Comparison of ENCODE assay signal across 8 cellular contexts in the genomic region with DNA sequence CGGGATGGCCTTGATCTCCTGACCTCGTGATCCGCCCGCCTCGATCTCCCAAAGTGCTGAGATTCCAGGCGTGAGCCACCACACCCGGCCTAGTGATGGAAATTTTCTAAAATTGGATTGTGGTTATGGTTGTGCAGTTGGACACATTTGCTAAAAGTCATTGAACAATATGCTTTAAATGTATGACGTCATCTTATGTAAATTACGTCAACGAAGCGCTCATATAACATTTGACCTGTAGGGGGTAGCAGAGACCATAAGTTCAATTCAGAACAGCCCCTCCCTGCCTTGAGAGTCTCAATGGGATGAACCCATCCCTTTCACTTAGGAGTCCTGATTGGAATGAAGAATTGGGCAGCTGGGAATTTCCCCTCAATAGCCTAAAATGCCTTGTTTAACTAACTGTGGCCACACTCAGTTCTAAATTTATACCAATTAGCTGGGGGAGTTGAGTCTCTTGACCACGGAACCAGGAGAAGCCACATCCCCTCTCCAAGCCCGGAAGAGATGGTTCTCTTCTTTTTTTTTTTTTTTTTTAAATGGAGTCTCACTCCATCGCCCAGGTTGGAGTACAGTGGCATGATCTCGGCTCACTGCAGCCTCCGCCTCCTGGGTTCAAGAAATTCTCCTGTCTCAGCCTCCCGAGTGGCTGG.
DNase-seq lines count a peak whose midpoint lies in the region; ATAC-seq and TF ChIP-seq lines count a peak whose summit lies in the region.

No MANE protein-coding gene starts in this region.

- in situ Hi-C loops in T47D (cut with HindIII; ENCODE audit: low pct_unique_long_range_greater_than_20kb, low sequenced_read_pairs) = no loop called here

- ATAC-seq in SK-N-SH treated with all-trans-retinoic acid at 6 μM for 48 hours (peak; percentile 88), GM21825 (IDR thresholded peaks at IDR 0.05; ENCODE audit: unreplicated experiment) (no peak)

- DNase-seq in activated gamma-delta T cell treated with Interleukin-2 at 50 U/mL for 16 hours (peak; percentile 50), activated gamma-delta T cell (lab: John Stamatoyannopoulos, UW) (no peak), NCI-H1417 (lab: John Stamatoyannopoulos, UW) (peak; percentile 72 to 94 (median 92)), T47D (ENCODE audit: low read depth in 1 of 2, low spot score in 1 of 2) (peak; percentile 46 to 89), iPS-NIHi7 (ENCODE audit: extremely low spot score) (peak; percentile 76)
- peak; percentile 46 for DNase-seq in stimulated activated CD4-positive, alpha-beta T cell treated with anti-CD3 and anti-CD28 coated beads, Interleukin-15, amount 100 ng/mL, for 24 hours

TF ChIP-seq in SK-N-SH treated with all-trans-retinoic acid at 6 μM for 48 hours, 23 proteins besides CTCF, POLR2A, EP300 and RAD21:
- TF ChIP-seq ZNF8 (CRISPR knock-in tag; IDR thresholded peaks at IDR 0.05) = peak; percentile 28; the same call in 1 of the 2 replicates
- peak; percentile 89 for TF ChIP-seq ZFP3 (CRISPR knock-in tag; IDR thresholded peaks at IDR 0.05)
- no peak for TF ChIP-seq ZC3H10 (CRISPR knock-in tag; IDR thresholded peaks at IDR 0.05)
- peak; percentile 98 for TF ChIP-seq CSDC2 (CRISPR knock-in tag; IDR thresholded peaks at IDR 0.05)
- no peak for TF ChIP-seq TCF4 (CRISPR knock-in tag; IDR thresholded peaks at IDR 0.05; ENCODE audit: borderline replicate concordance)
- peak; percentile 97 for TF ChIP-seq ZNF565 (CRISPR knock-in tag; conservative IDR thresholded peaks at IDR 0.05; ENCODE audit: low read depth)
- peak; percentile 73 for TF ChIP-seq ZFP30 (CRISPR knock-in tag; IDR thresholded peaks at IDR 0.05)
- TF ChIP-seq ISL1 (CRISPR knock-in tag; IDR thresholded peaks at IDR 0.05) = no peak
- no peak for TF ChIP-seq TOX (CRISPR knock-in tag; IDR thresholded peaks at IDR 0.05; ENCODE audit: borderline replicate concordance)
- TF ChIP-seq, protein P1, sequence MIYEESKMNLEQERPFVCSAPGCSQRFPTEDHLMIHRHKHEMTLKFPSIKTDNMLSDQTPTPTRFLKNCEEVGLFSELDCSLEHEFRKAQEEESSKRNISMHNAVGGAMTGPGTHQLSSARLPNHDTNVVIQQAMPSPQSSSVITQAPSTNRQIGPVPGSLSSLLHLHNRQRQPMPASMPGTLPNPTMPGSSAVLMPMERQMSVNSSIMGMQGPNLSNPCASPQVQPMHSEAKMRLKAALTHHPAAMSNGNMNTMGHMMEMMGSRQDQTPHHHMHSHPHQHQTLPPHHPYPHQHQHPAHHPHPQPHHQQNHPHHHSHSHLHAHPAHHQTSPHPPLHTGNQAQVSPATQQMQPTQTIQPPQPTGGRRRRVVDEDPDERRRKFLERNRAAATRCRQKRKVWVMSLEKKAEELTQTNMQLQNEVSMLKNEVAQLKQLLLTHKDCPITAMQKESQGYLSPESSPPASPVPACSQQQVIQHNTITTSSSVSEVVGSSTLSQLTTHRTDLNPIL (CRISPR knock-in tag; IDR thresholded peaks at IDR 0.05; ENCODE audit: low read depth) = peak; percentile 98
- TF ChIP-seq ARNTL (CRISPR knock-in tag; IDR thresholded peaks at IDR 0.05; ENCODE audit: borderline replicate concordance, low read depth) = peak; percentile 86; the same call in 1 of the 2 replicates
- peak; percentile 94 for TF ChIP-seq SNAI2 (CRISPR knock-in tag; IDR thresholded peaks at IDR 0.05)
- no peak for TF ChIP-seq OSR1 (CRISPR knock-in tag; IDR thresholded peaks at IDR 0.05)
- TF ChIP-seq, protein P2, sequence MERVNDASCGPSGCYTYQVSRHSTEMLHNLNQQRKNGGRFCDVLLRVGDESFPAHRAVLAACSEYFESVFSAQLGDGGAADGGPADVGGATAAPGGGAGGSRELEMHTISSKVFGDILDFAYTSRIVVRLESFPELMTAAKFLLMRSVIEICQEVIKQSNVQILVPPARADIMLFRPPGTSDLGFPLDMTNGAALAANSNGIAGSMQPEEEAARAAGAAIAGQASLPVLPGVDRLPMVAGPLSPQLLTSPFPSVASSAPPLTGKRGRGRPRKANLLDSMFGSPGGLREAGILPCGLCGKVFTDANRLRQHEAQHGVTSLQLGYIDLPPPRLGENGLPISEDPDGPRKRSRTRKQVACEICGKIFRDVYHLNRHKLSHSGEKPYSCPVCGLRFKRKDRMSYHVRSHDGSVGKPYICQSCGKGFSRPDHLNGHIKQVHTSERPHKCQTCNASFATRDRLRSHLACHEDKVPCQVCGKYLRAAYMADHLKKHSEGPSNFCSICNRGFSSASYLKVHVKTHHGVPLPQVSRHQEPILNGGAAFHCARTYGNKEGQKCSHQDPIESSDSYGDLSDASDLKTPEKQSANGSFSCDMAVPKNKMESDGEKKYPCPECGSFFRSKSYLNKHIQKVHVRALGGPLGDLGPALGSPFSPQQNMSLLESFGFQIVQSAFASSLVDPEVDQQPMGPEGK (CRISPR knock-in tag; IDR thresholded peaks at IDR 0.05; ENCODE audit: borderline replicate concordance) = peak; percentile 40; the same call in 1 of the 2 replicates
- TF ChIP-seq PPARA (CRISPR knock-in tag; IDR thresholded peaks at IDR 0.05; ENCODE audit: borderline replicate concordance) = peak; percentile 98
- TF ChIP-seq, protein P3, sequence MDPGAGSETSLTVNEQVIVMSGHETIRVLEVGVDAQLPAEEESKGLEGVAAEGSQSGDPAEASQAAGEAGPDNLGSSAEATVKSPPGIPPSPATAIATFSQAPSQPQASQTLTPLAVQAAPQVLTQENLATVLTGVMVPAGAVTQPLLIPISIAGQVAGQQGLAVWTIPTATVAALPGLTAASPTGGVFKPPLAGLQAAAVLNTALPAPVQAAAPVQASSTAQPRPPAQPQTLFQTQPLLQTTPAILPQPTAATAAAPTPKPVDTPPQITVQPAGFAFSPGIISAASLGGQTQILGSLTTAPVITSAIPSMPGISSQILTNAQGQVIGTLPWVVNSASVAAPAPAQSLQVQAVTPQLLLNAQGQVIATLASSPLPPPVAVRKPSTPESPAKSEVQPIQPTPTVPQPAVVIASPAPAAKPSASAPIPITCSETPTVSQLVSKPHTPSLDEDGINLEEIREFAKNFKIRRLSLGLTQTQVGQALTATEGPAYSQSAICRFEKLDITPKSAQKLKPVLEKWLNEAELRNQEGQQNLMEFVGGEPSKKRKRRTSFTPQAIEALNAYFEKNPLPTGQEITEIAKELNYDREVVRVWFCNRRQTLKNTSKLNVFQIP (CRISPR knock-in tag; IDR thresholded peaks at IDR 0.05; ENCODE audit: borderline replicate concordance, low read depth) = no peak
- no peak for TF ChIP-seq RARB (CRISPR knock-in tag; IDR thresholded peaks at IDR 0.05)
- TF ChIP-seq GLIS3 (CRISPR knock-in tag; IDR thresholded peaks at IDR 0.05) = no peak
- TF ChIP-seq BACH2 (CRISPR knock-in tag; IDR thresholded peaks at IDR 0.05; ENCODE audit: borderline replicate concordance) = peak; percentile 92
- TF ChIP-seq ESRRG (CRISPR knock-in tag; IDR thresholded peaks at IDR 0.05) = no peak
- TF ChIP-seq, protein P4, sequence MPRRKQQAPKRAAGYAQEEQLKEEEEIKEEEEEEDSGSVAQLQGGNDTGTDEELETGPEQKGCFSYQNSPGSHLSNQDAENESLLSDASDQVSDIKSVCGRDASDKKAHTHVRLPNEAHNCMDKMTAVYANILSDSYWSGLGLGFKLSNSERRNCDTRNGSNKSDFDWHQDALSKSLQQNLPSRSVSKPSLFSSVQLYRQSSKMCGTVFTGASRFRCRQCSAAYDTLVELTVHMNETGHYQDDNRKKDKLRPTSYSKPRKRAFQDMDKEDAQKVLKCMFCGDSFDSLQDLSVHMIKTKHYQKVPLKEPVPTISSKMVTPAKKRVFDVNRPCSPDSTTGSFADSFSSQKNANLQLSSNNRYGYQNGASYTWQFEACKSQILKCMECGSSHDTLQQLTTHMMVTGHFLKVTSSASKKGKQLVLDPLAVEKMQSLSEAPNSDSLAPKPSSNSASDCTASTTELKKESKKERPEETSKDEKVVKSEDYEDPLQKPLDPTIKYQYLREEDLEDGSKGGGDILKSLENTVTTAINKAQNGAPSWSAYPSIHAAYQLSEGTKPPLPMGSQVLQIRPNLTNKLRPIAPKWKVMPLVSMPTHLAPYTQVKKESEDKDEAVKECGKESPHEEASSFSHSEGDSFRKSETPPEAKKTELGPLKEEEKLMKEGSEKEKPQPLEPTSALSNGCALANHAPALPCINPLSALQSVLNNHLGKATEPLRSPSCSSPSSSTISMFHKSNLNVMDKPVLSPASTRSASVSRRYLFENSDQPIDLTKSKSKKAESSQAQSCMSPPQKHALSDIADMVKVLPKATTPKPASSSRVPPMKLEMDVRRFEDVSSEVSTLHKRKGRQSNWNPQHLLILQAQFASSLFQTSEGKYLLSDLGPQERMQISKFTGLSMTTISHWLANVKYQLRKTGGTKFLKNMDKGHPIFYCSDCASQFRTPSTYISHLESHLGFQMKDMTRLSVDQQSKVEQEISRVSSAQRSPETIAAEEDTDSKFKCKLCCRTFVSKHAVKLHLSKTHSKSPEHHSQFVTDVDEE (CRISPR knock-in tag; IDR thresholded peaks at IDR 0.05) = peak; percentile 92
- TF ChIP-seq, protein P5, sequence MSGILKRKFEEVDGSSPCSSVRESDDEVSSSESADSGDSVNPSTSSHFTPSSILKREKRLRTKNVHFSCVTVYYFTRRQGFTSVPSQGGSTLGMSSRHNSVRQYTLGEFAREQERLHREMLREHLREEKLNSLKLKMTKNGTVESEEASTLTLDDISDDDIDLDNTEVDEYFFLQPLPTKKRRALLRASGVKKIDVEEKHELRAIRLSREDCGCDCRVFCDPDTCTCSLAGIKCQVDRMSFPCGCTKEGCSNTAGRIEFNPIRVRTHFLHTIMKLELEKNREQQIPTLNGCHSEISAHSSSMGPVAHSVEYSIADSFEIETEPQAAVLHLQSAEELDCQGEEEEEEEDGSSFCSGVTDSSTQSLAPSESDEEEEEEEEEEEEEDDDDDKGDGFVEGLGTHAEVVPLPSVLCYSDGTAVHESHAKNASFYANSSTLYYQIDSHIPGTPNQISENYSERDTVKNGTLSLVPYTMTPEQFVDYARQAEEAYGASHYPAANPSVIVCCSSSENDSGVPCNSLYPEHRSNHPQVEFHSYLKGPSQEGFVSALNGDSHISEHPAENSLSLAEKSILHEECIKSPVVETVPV (CRISPR knock-in tag; IDR thresholded peaks at IDR 0.05) = no peak
- peak; percentile 76 for TF ChIP-seq ZNF70 (CRISPR knock-in tag; IDR thresholded peaks at IDR 0.05)
TF ChIP-seq in SK-N-SH treated with all-trans-retinoic acid at 6 μM for 48 hours: peak in this region for 13.
